8 cellular contexts compared by ENCODE assay signal in genomic region chr21:35256468-35256988, GRCh38.
DNase-seq lines count a peak whose midpoint lies in the region; ATAC-seq and TF ChIP-seq lines count a peak whose summit lies in the region.

No MANE protein-coding gene starts in this region.

- DNase-seq in AG04449 (ENCODE audit: low read depth, low spot score) (peak; percentile 95), T1000 (lab: John Stamatoyannopoulos, UW) (peak; percentile 74), glomerular endothelial cell (ENCODE audit: extremely low read depth, low read depth, low spot score) (peak; percentile 85), pons (ENCODE audit: low spot score) (peak; percentile 52), NCI-H82 (lab: John Stamatoyannopoulos, UW) (no peak)
- no peak for DNase-seq in activated CD4-positive, alpha-beta T cell treated with anti-CD3 and anti-CD28 coated beads for 48 hours

- POLR2A ChIA-PET in AG04449 (lab: Yijun Ruan, JAX), result interaction anchor here (0.6 to 1.9 kb wide), 5 partner anchors 95 to 367 kb away, joined by 3 to 12 read pairs (median 4); no protein-coding TSS in a partner anchor

- H3K4me2 ChIP-seq in KMS-11, result peak overlapping the region; percentile 36

- ATAC-seq in GM21619 (IDR thresholded peaks at IDR 0.05; ENCODE audit: unreplicated experiment), result no peak

- H3K4me1 ChIP-seq in KMS-11 (ENCODE audit: low read depth, poor library complexity, severe bottlenecking), result peaks cover 43% of the 10 kb centered on the region

- no peaks in the 10 kb centered on the region for H4K20me1 ChIP-seq in KMS-11 (ENCODE audit: insufficient read depth)

- peak overlapping the region; percentile 63 for H2AFZ ChIP-seq in KMS-11 (ENCODE audit: low read depth)

- H3K27me3 ChIP-seq in KMS-11 (ENCODE audit: insufficient read depth, low read depth), result no peaks in the 10 kb centered on the region

- TF ChIP-seq CTCF in AG04449 (IDR thresholded peaks at IDR 0.05; ENCODE audit: insufficient read depth, low read length, missing control alignments) (no peak), KMS-11 (conservative IDR thresholded peaks at IDR 0.05; ENCODE audit: low read depth, low read length) (no peak)

- CTCF ChIA-PET in AG04449 (lab: Yijun Ruan, JAX), result interaction anchor here (1.1 to 1.6 kb wide), 3 partner anchors 41 to 367 kb away, joined by 3 to 6 read pairs (median 4); no protein-coding TSS in a partner anchor

- H3K4me3 ChIP-seq in AG04449 (ENCODE audit: low read depth, low read length), result peak overlapping the region; percentile 27
- no peak overlapping the region for H3K4me3 ChIP-seq in KMS-11 (IDR thresholded peaks at IDR 0.05; ENCODE audit: insufficient read depth, low read depth, low read length)

- no peaks in the 10 kb centered on the region for H3K36me3 ChIP-seq in KMS-11 (ENCODE audit: insufficient read depth)

- H3K9ac ChIP-seq in KMS-11, result peak overlapping the region; percentile 6; the same call in 1 of the 2 replicates

- H3K27ac ChIP-seq in KMS-11, result peak overlapping the region; percentile 42; the same call in 1 of the 2 replicates

- H3K79me2 ChIP-seq in KMS-11 (ENCODE audit: insufficient read depth, low read depth), result no peaks in the 10 kb centered on the region

Comparison
In these comparisons a context has a peak if more than half of its experiments do, and no peak if none do; other contexts are left out.
1. DNase-seq: peak in AG04449 (single experiment), T1000 (single experiment), glomerular endothelial cell (single experiment) and pons (single experiment); none in activated CD4-positive, alpha-beta T cell treated with anti-CD3 and anti-CD28 coated beads for 48 hours (single experiment) and NCI-H82 (single experiment).